ENCODE assay signal across 24 cellular contexts in genomic region chr2:201483337-201483736, GRCh38. TPM values are rescaled to one million over a fixed set of nuclear protein-coding genes. Genes with fewer than 3 reads are reported as not detected.
DNase-seq lines count a peak whose midpoint lies in the region; ATAC-seq, FAIRE-seq and TF ChIP-seq lines count a peak whose summit lies in the region.
"Had no signal": no experiment of that assay in that cellular context is flagged by ENCODE, and none has a peak within 500 bp of the region (broad histone marks: within the 10 kb centered on the region; RNA-seq: fewer than 3 reads in every experiment).

No MANE protein-coding gene starts in this region.

- TF ChIP-seq CTCF in H1 (IDR thresholded peaks at IDR 0.05; ENCODE audit: control extremely low read depth in 1 of 3, insufficient read depth in 1 of 3, low read depth in 1 of 3, low read length in 3 of 3) (no peak), gastrocnemius medialis (IDR thresholded peaks at IDR 0.05 in 4 of 5, conservative IDR thresholded peaks at IDR 0.05 in 1 of 5) (no peak), GM13977 (IDR thresholded peaks at IDR 0.05; ENCODE audit: extremely low read depth, insufficient read depth, missing control alignments) (no peak)

- no peak overlapping the region for H4K5ac ChIP-seq in H1 (ENCODE audit: insufficient read length, low read depth, low read length)

- H3K4me1 ChIP-seq in HUES6 (ENCODE audit: control insufficient read depth, insufficient read depth, low read length): peaks cover 4% of the 10 kb centered on the region; the same call in 1 of the 2 replicates
- H3K4me1 ChIP-seq in H1 (replicated peaks in 1 of 4; ENCODE audit: control insufficient read depth in 3 of 4, insufficient read depth in 4 of 4, low read length in 3 of 4): 0 out of 7 replicates have a peak, but pooled peaks cover 0 to 4% (median 0%) of the 10 kb centered on the region in 4 experiments
- H3K4me1 ChIP-seq in gastrocnemius medialis: no peaks in the 10 kb centered on the region
- H3K4me1 ChIP-seq: A549 had no signal

- no peaks in the 10 kb centered on the region for H3K79me2 ChIP-seq in H1 (ENCODE audit: control insufficient read depth in 1 of 2, insufficient read depth in 2 of 2, low read length in 2 of 2)

- H3K36me3 ChIP-seq in HUES6 (ENCODE audit: control insufficient read depth, insufficient read depth, low read length) (peaks cover 2% of the 10 kb centered on the region; the same call in 1 of the 2 replicates), H1 (ENCODE audit: control insufficient read depth in 2 of 4, insufficient read depth in 4 of 4, low read length in 3 of 4) (0 out of 8 replicates have a peak, but pooled peaks cover 0 to 2% (median 0%) of the 10 kb centered on the region in 4 experiments), gastrocnemius medialis (peaks cover 0 to 41% of the 10 kb centered on the region in 2 donors)

- no peak overlapping the region for H3K18ac ChIP-seq in H1 (ENCODE audit: extremely low read depth, low read length)

- no peak for FAIRE-seq in H1 (lab: Jason Lieb, UNC)
- FAIRE-seq: A549, GM18507, HepG2, K562 had no signal

- intact Hi-C loops in left ventricle myocardium superior (cut with micrococcal nuclease) (no loop called here), left cardiac atrium (cut with DNase I) (no loop called here), gastrocnemius medialis (cut with DNase I; ENCODE audit: low total_unique reads) (no loop called here)

- H4K8ac ChIP-seq in H1 (ENCODE audit: extremely low read depth, insufficient read depth, low read length): no peak overlapping the region

- TF ChIP-seq RAD21 in H1 (IDR thresholded peaks at IDR 0.05 in 1 of 2, conservative IDR thresholded peaks at IDR 0.05 in 1 of 2; ENCODE audit: low read depth in 2 of 2, low read length in 2 of 2): no peak

- H3K79me1 ChIP-seq in H1 (ENCODE audit: low read depth, low read length): no peaks in the 10 kb centered on the region

- POLR2A ChIA-PET in H1 (lab: Charles Lee; ENCODE audit: partially characterized antibody): no interaction called here

- CTCF ChIA-PET in H1 (lab: Charles Lee; ENCODE audit: partially characterized antibody): interaction anchor here (1.2 kb wide), 1 partner anchor 9 kb away, joined by 3 read pairs; no protein-coding TSS in a partner anchor

- WGBS in H1 (ENCODE audit: extremely low coverage in 1 of 2, insufficient coverage in 1 of 2, insufficient read length in 1 of 2, insufficient replicate concordance in 2 of 2, low coverage in 1 of 2, low lambda C conversion rate in 2 of 2, missing lambda C conversion rate in 1 of 2), 2 experiments: 50% methylated on average over 1 of the region's 1 CpG; no CpG with 5 or more reads in 1 of the 2 experiments

- peak overlapping the region; percentile 63; the same call in 1 of the 2 replicates for H2BK5ac ChIP-seq in H1 (ENCODE audit: low read depth, low read length)

- ATAC-seq in left ventricle myocardium superior (peak; percentile 48), left cardiac atrium (no peak), gastrocnemius medialis (no peak)
- ATAC-seq: A549, HepG2, K562 had no signal

- peak overlapping the region; percentile 61; the same call in 1 of the 2 replicates for H2BK20ac ChIP-seq in H1 (ENCODE audit: low read length)

- no peak for TF ChIP-seq EP300 in H1 (IDR thresholded peaks at IDR 0.05; ENCODE audit: borderline replicate concordance in 1 of 2, low read depth in 2 of 2, low read length in 2 of 2)

- H3K9me3 ChIP-seq in HUES6 (ENCODE audit: control insufficient read depth, insufficient read depth, low read depth, low read length) (no peaks in the 10 kb centered on the region), H1 (ENCODE audit: insufficient read depth in 2 of 2, low read depth in 1 of 2, low read length in 1 of 2) (no peaks in the 10 kb centered on the region), gastrocnemius medialis (no peaks in the 10 kb centered on the region)
- H3K9me3 ChIP-seq: A549 had no signal

- H3K27me3 ChIP-seq in HUES6 (ENCODE audit: control insufficient read depth, insufficient read depth, low read length): no peaks in the 10 kb centered on the region
- no peaks in the 10 kb centered on the region for H3K27me3 ChIP-seq in H1 (replicated peaks in 1 of 4; ENCODE audit: control insufficient read depth in 3 of 4, extremely low read depth in 1 of 4, insufficient read depth in 3 of 4, low read length in 3 of 4)
- H3K27me3 ChIP-seq in gastrocnemius medialis: no peaks in the 10 kb centered on the region

- H2BK12ac ChIP-seq in H1 (ENCODE audit: low read depth, low read length): no peak overlapping the region

- H3K14ac ChIP-seq in H1 (ENCODE audit: insufficient read length): no peak overlapping the region

- no peak overlapping the region for H3K4me2 ChIP-seq in H1 (ENCODE audit: insufficient read depth in 1 of 2, low read depth in 2 of 2, low read length in 2 of 2)
- H3K4me2 ChIP-seq: A549 had no signal

- TF ChIP-seq POLR2A in H1 (IDR thresholded peaks at IDR 0.05; ENCODE audit: control extremely low read depth in 1 of 2, low read depth in 2 of 2, low read length in 2 of 2): no peak
- TF ChIP-seq POLR2A in gastrocnemius medialis (IDR thresholded peaks at IDR 0.05): no peak

- no peak overlapping the region for H3K4ac ChIP-seq in H1 (replicated peaks; ENCODE audit: insufficient read length, low read depth, low read length)

- H3K4me3 ChIP-seq in HUES6 (ENCODE audit: low read depth, low read length): no peak overlapping the region
- no peak overlapping the region for H3K4me3 ChIP-seq in H1 (ENCODE audit: extremely low read depth in 1 of 4, insufficient read depth in 2 of 4, low read depth in 3 of 4, low read length in 4 of 4)
- H3K4me3 ChIP-seq in gastrocnemius medialis: no peak overlapping the region
- H3K4me3 ChIP-seq: A549, K562, SK-N-MC had no signal

- H3K9ac ChIP-seq in HUES6 (ENCODE audit: low read length) (no peak overlapping the region), H1 (replicated peaks in 1 of 4; ENCODE audit: extremely low read depth in 1 of 4, low read depth in 3 of 4, low read length in 3 of 4) (no peak overlapping the region)

- H3K27ac ChIP-seq in HUES6 (ENCODE audit: low read depth, low read length): peak overlapping the region; percentile 61; the same call in 1 of the 2 replicates
- no peak overlapping the region for H3K27ac ChIP-seq in H1 (ENCODE audit: low read depth, low read length)
- no peak overlapping the region for H3K27ac ChIP-seq in gastrocnemius medialis
- H3K27ac ChIP-seq: A549, RWPE1, SK-N-MC had no signal

- no peaks in the 10 kb centered on the region for H4K20me1 ChIP-seq in H1 (replicated peaks in 1 of 2; ENCODE audit: control insufficient read depth in 1 of 2, insufficient read depth in 2 of 2, low read length in 2 of 2)

- no peak overlapping the region for H2AK5ac ChIP-seq in H1 (ENCODE audit: low read depth, low read length)

- H2BK15ac ChIP-seq in H1 (ENCODE audit: low read length): no peak overlapping the region

- H3K56ac ChIP-seq in H1 (replicated peaks; ENCODE audit: insufficient read length, low read depth, low read length): no peak overlapping the region

- no peak overlapping the region for H4K91ac ChIP-seq in H1 (replicated peaks; ENCODE audit: insufficient read length, low read length)

- in situ Hi-C loops in gastrocnemius medialis (cut with MboI; ENCODE audit: low sequenced_read_pairs in 4 of 4): no loop called here
- in situ Hi-C loops in GM13977 (cut with MboI; ENCODE audit: low pct_unique_long_range_greater_than_20kb, low sequenced_read_pairs, unreplicated experiment): no loop called here

- H2BK120ac ChIP-seq in H1 (replicated peaks; ENCODE audit: low read depth, low read length): no peak overlapping the region

- DNase-seq in left ventricle myocardium superior (no peak), left cardiac atrium (no peak), H1 (ENCODE audit: low read depth in 1 of 2, low spot score in 2 of 2) (no peak), gastrocnemius medialis (no peak), H4 (ENCODE audit: low spot score) (no peak), GM13977 (ENCODE audit: low spot score) (no peak)
- DNase-seq: CD4-positive, alpha-beta memory T cell; COR-L47; DMS79; HCEC 1CT; Kasumi-1; NCI-H1092 treated with DMSO at 0.1 percent for 48 hours; NCI-H1436 treated with DMSO at 0.1 percent for 48 hours; NCI-H187 treated with DMSO at 0.1 percent for 48 hours; NCI-H2171 treated with DMSO at 0.1 percent for 48 hours; NCI-H69; SIG-M5 had no signal

- H2AFZ ChIP-seq in H1 (ENCODE audit: low read length): no peak overlapping the region

- no peaks in the 10 kb centered on the region for H3K23me2 ChIP-seq in H1 (ENCODE audit: low read depth, low read length)

- no peak overlapping the region for H3K23ac ChIP-seq in H1 (ENCODE audit: insufficient read length)

TF ChIP-seq in H1, 55 proteins besides CTCF, POLR2A, EP300 and RAD21 (continues in another document):
- TF ChIP-seq BACH1 (IDR thresholded peaks at IDR 0.05; ENCODE audit: low read length) (no peak), ZNF274 (IDR thresholded peaks at IDR 0.05; ENCODE audit: borderline replicate concordance, extremely low read depth, low read length) (no peak), SIX5 (IDR thresholded peaks at IDR 0.05; ENCODE audit: low read depth, low read length) (no peak)

RNA-seq across cellular contexts. Expression of gene STRADB, which starts 31.8 kb away (rescaled TPM):
- total RNA-seq in left ventricle myocardium superior (81.4 TPM), left cardiac atrium (10 to 100 TPM; 32.5 to 51.5 TPM), gastrocnemius medialis (100 to 1,000 TPM in 3 of 4 donors, 10 to 100 TPM in 1; 90.6 to 187 (median 129) TPM)
- 34.9 and 37.4 TPM in 2 replicates for total RNA-seq in H1 (2021; fragmentation: NEBNext Ultra II Directional; extraction: Animal tissue kit (Norgen Biotek cat#: 25700))
- 11.3 and 20.9 TPM in 2 replicates for polyA plus RNA-seq in H1 (2011; rRNA removed)
- polyA plus RNA-seq in H1 (2011; cell fraction: cytosol; rRNA removed): 21.7 TPM
- polyA plus RNA-seq in H1 (2011; cell fraction: nucleus; rRNA removed): 8.0 TPM
- polyA plus RNA-seq in H1 (2012, experiment 1 of 2): 30.2 to 34.8 TPM (median 33.2 TPM) in 4 replicates
- polyA plus RNA-seq in H1 (2012, experiment 2 of 2): 16.9 TPM
- 26.7 TPM for polyA plus RNA-seq in H1 (2013, experiment 1 of 2)
- polyA plus RNA-seq in H1 (2013, experiment 2 of 2): 26.3 TPM
- 31.5 and 31.7 TPM in 2 replicates for polyA minus RNA-seq in H1 (2011; rRNA and poly(A)+ RNA removed)
- 13.7 TPM for polyA minus RNA-seq in H1 (2011; cell fraction: cytosol; rRNA and poly(A)+ RNA removed)
- 13.2 TPM for polyA minus RNA-seq in H1 (2011; cell fraction: nucleus; rRNA and poly(A)+ RNA removed)
- total RNA-seq in H4 (2014; rRNA removed; shearing (Covaris generic)): 42.1 and 54.0 TPM in 2 replicates

RNA-seq across cellular contexts. Expression of gene TRAK2, which starts 32.1 kb away (rescaled TPM):
- 202 TPM for total RNA-seq in left ventricle myocardium superior
- total RNA-seq in left cardiac atrium: 100 to 1,000 TPM; 104 to 125 TPM
- 15.7 and 16.5 TPM in 2 replicates for total RNA-seq in H1 (2021; fragmentation: NEBNext Ultra II Directional; extraction: Animal tissue kit (Norgen Biotek cat#: 25700))
- 3.0 and 4.5 TPM in 2 replicates for polyA plus RNA-seq in H1 (2011; rRNA removed)
- polyA plus RNA-seq in H1 (2011; cell fraction: cytosol; rRNA removed): 4.6 TPM
- 5.0 TPM for polyA plus RNA-seq in H1 (2011; cell fraction: nucleus; rRNA removed)
- polyA plus RNA-seq in H1 (2012, experiment 1 of 2): 4.9 to 7.7 TPM (median 6.1 TPM) in 4 replicates
- polyA plus RNA-seq in H1 (2012, experiment 2 of 2): 3.5 TPM
- 7.0 TPM for polyA plus RNA-seq in H1 (2013, experiment 1 of 2)
- polyA plus RNA-seq in H1 (2013, experiment 2 of 2): 7.3 TPM
- polyA minus RNA-seq in H1 (2011; rRNA and poly(A)+ RNA removed): 15.0 and 29.6 TPM in 2 replicates
- polyA minus RNA-seq in H1 (2011; cell fraction: cytosol; rRNA and poly(A)+ RNA removed): 5.2 TPM
- 18.4 TPM for polyA minus RNA-seq in H1 (2011; cell fraction: nucleus; rRNA and poly(A)+ RNA removed)
- 10 to 100 TPM; 16.1 to 46.7 (median 26.5) TPM for total RNA-seq in gastrocnemius medialis
- 16.2 and 20.4 TPM in 2 replicates for total RNA-seq in H4 (2014; rRNA removed; shearing (Covaris generic))
